7 cellular contexts compared by ENCODE assay signal in genomic region chr19:4464815-4465581, GRCh38.
"Had no signal": no experiment of that assay in that cellular context is flagged by ENCODE, and none has a peak within 500 bp of the region (broad histone marks: within the 10 kb centered on the region; RNA-seq: fewer than 3 reads in every experiment).

No MANE protein-coding gene starts in this region.

- DNase-seq: H9, HCEC 1CT, KBM-7 had no signal

- H3K4me2 ChIP-seq: GM23338 had no signal

- H3K4me3 ChIP-seq: GM23338 had no signal

- ATAC-seq: GM23338 had no signal

- H2AFZ ChIP-seq: GM23338 had no signal

- FAIRE-seq: H1, H54, HTR-8/SVneo had no signal
